1 cellular context compared by ENCODE assay signal in the genomic region with DNA sequence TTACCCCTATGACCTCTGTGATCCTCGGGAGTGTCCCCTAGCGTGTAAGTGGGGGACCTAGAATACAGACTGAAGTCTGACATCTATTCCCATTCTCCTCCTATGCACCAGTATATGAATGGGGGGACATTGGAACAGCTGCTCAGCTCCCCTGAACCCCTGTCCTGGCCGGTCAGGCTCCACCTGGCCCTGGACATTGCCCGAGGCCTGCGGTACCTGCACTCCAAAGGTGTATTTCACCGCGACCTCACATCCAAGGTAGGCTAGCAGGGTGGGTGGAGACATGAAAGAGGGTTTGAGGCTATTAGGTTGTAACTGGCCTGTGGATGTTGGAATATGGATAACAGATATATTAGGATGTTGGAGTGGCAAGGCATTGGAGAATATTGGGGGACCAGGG.
TF ChIP-seq lines count a peak whose summit lies in the region.

No MANE protein-coding gene starts in this region.

TF ChIP-seq in HepG2, 621 proteins besides CTCF, POLR2A, EP300 and RAD21:
- TF ChIP-seq, protein P1, sequence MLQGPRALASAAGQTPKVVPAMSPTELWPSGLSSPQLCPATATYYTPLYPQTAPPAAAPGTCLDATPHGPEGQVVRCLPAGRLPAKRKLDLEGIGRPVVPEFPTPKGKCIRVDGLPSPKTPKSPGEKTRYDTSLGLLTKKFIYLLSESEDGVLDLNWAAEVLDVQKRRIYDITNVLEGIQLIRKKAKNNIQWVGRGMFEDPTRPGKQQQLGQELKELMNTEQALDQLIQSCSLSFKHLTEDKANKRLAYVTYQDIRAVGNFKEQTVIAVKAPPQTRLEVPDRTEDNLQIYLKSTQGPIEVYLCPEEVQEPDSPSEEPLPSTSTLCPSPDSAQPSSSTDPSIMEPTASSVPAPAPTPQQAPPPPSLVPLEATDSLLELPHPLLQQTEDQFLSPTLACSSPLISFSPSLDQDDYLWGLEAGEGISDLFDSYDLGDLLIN (CRISPR knock-in tag; IDR thresholded peaks at IDR 0.05; ENCODE audit: borderline replicate concordance) = no peak
